1 cellular context compared by ENCODE assay signal in the genomic region with DNA sequence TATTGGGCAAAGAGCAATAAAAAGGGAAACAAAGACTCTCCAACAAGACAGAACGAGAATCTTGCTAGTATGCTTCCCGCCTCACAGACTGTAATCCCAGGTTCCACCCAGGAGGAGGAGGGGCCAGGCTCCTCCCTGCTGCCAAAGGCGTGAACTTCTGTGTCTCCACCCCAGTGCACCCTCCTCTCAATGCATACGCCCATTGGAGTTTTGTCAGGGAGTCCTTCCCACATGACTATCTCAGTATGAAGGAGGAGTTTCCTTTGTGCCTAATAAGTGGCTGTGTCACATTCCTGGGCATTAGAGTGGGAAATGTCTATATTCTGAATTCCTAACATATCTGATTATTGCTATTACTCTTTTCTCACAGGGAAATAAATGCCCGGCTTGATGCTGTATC.
TF ChIP-seq lines count a peak whose summit lies in the region.

No MANE protein-coding gene starts in this region.

TF ChIP-seq in HepG2, 621 proteins besides CTCF, POLR2A, EP300 and RAD21 (continued from another document):
- TF ChIP-seq, protein P1, sequence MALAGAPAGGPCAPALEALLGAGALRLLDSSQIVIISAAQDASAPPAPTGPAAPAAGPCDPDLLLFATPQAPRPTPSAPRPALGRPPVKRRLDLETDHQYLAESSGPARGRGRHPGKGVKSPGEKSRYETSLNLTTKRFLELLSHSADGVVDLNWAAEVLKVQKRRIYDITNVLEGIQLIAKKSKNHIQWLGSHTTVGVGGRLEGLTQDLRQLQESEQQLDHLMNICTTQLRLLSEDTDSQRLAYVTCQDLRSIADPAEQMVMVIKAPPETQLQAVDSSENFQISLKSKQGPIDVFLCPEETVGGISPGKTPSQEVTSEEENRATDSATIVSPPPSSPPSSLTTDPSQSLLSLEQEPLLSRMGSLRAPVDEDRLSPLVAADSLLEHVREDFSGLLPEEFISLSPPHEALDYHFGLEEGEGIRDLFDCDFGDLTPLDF (CRISPR knock-in tag; IDR thresholded peaks at IDR 0.05), result no peak
- no peak for TF ChIP-seq HMG20A (CRISPR knock-in tag; IDR thresholded peaks at IDR 0.05; ENCODE audit: borderline replicate concordance)
- TF ChIP-seq ZNF761 (CRISPR knock-in tag; conservative IDR thresholded peaks at IDR 0.05), result no peak
